In genomic region chr3:189148090-189148507, GRCh38 we compare ENCODE assay signal across 8 cellular contexts. TPM values are rescaled to one million over a fixed set of nuclear protein-coding genes. Genes with fewer than 3 reads are reported as not detected.
A peak's percentile ranks its signal among the peaks of the same experiment; 100 is the strongest.
DNase-seq lines count a peak whose midpoint lies in the region; ATAC-seq and TF ChIP-seq lines count a peak whose summit lies in the region.

No MANE protein-coding gene starts in this region.

- peak overlapping the region; percentile 36 for H2AFZ ChIP-seq in OCI-LY3 (ENCODE audit: low read depth, low read length)

- no peaks in the 10 kb centered on the region for H3K27me3 Mint-ChIP-seq in CD4-positive, alpha-beta T cell
- peaks cover 8% of the 10 kb centered on the region for H3K27me3 Mint-ChIP-seq in nephron (ENCODE audit: low read depth)

- H3K9ac ChIP-seq in OCI-LY3 (ENCODE audit: low read length) = no peak overlapping the region

- H3K9me3 Mint-ChIP-seq in CD4-positive, alpha-beta T cell = no peaks in the 10 kb centered on the region
- H3K9me3 Mint-ChIP-seq in nephron = no peaks in the 10 kb centered on the region

- peaks cover 10% of the 10 kb centered on the region for H3K4me1 Mint-ChIP-seq in CD4-positive, alpha-beta T cell (ENCODE audit: low read depth)
- H3K4me1 Mint-ChIP-seq in nephron = peaks cover 10% of the 10 kb centered on the region

- no peaks in the 10 kb centered on the region for H3K27me3 ChIP-seq in CD4-positive, alpha-beta T cell (ENCODE audit: control insufficient read depth, insufficient read depth, low read length)
- no peaks in the 10 kb centered on the region for H3K27me3 ChIP-seq in OCI-LY3 (ENCODE audit: low read depth, low read length)

- no peak overlapping the region for H3K4me3 ChIP-seq in OCI-LY3 (ENCODE audit: low read length)

- H3K4me2 ChIP-seq in OCI-LY3 (ENCODE audit: low read length) = peak overlapping the region; percentile 42

- H3K27ac ChIP-seq in CD4-positive, alpha-beta T cell (ENCODE audit: low read depth, low read length) = no peak overlapping the region
- no peak overlapping the region for H3K27ac ChIP-seq in OCI-LY3 (ENCODE audit: low read length)

- H3K79me2 ChIP-seq in OCI-LY3 (ENCODE audit: low read length) = no peaks in the 10 kb centered on the region

- no peaks in the 10 kb centered on the region for H3K9me3 ChIP-seq in CD4-positive, alpha-beta T cell (ENCODE audit: control insufficient read depth, low read length)
- H3K9me3 ChIP-seq in OCI-LY3 (ENCODE audit: insufficient read depth, low read length) = no peaks in the 10 kb centered on the region

- H3K36me3 Mint-ChIP-seq in CD4-positive, alpha-beta T cell (ENCODE audit: low read depth) = no peaks in the 10 kb centered on the region
- no peaks in the 10 kb centered on the region for H3K36me3 Mint-ChIP-seq in nephron (ENCODE audit: low read depth)

- H3K4me1 ChIP-seq in OCI-LY3 (ENCODE audit: low read length) = peaks cover 27% of the 10 kb centered on the region

- H3K27ac Mint-ChIP-seq in CD4-positive, alpha-beta T cell = no peak overlapping the region
- peak overlapping the region in 2 of 3 experiments; percentile 7 to 24 for H3K27ac Mint-ChIP-seq in nephron

- ATAC-seq in CD4-positive, alpha-beta T cell (ENCODE audit: poor library complexity) = peak; percentile 75
- ATAC-seq in GM19328 (IDR thresholded peaks at IDR 0.05; ENCODE audit: unreplicated experiment) = peak; percentile 87
- ATAC-seq in stimulated activated naive CD8-positive, alpha-beta T cell treated with anti-CD3 and anti-CD28 coated beads, Interleukin-15, Interleukin-2, amounts not matched to agents 100 U/mL and 50 U/mL, for 24 hours = peak; percentile 57

- no peak overlapping the region for H3K4me3 Mint-ChIP-seq in CD4-positive, alpha-beta T cell
- H3K4me3 Mint-ChIP-seq in nephron = no peak overlapping the region

- CTCF ChIA-PET in CD4-positive, alpha-beta T cell (lab: Charles Lee) = interaction anchor here (1.4 kb wide), 1 partner anchor 107 kb away, joined by 5 read pairs; no protein-coding TSS in a partner anchor

- no peaks in the 10 kb centered on the region for H3K36me3 ChIP-seq in OCI-LY3 (replicated peaks; ENCODE audit: low read depth, low read length)

- POLR2A ChIA-PET in CD4-positive, alpha-beta T cell (lab: Charles Lee) = interaction anchor here (0.7 to 1.4 kb wide), 2 partner anchors 8 to 1408 kb away, joined by 3 read pairs; no protein-coding TSS in a partner anchor

- peak; percentile 53 to 74 (median 59) for DNase-seq in CD4-positive, alpha-beta T cell
- DNase-seq in HK-2 (ENCODE audit: unreplicated experiment) (peak; percentile 55), fibroblast of gingiva (ENCODE audit: low read depth) (peak; percentile 54)
- peak; percentile 65 for DNase-seq in activated T-cell treated with anti-CD3 and anti-CD28 coated beads, Interleukin-2, amount 50 U/mL, for 1 hour
- peak; percentile 65 for DNase-seq in stimulated activated naive CD8-positive, alpha-beta T cell treated with anti-CD3 and anti-CD28 coated beads, Interleukin-15, Interleukin-2, amounts not matched to agents 100 U/mL and 50 U/mL, for 24 hours

- H4K20me1 ChIP-seq in OCI-LY3 (ENCODE audit: insufficient read depth, low read length) = no peaks in the 10 kb centered on the region

- intact Hi-C loops in CD4-positive, alpha-beta T cell (cut with DNase I, micrococcal nuclease) = loop anchor here (1.0 to 10.0 kb wide), 11 partner anchors 193 to 1833 kb away; no protein-coding TSS in a partner anchor

- TF ChIP-seq CTCF in CD4-positive, alpha-beta T cell (IDR thresholded peaks at IDR 0.05) = peak; percentile 79
- TF ChIP-seq CTCF in OCI-LY3 (IDR thresholded peaks at IDR 0.05; ENCODE audit: low read depth, low read length) = peak; percentile 83
- TF ChIP-seq CTCF in nephron (IDR thresholded peaks at IDR 0.05; ENCODE audit: unreplicated experiment in 3 of 3) = peak; percentile 70 to 79 (median 75)

RNA-seq across cellular contexts. Expression of gene TPRG1, which starts 23.7 kb away (rescaled TPM):
- total RNA-seq in CD4-positive, alpha-beta T cell = 1 to 10 TPM; 2.1 to 2.9 TPM
